ENCODE assay signal across 36 cellular contexts in the genomic region with DNA sequence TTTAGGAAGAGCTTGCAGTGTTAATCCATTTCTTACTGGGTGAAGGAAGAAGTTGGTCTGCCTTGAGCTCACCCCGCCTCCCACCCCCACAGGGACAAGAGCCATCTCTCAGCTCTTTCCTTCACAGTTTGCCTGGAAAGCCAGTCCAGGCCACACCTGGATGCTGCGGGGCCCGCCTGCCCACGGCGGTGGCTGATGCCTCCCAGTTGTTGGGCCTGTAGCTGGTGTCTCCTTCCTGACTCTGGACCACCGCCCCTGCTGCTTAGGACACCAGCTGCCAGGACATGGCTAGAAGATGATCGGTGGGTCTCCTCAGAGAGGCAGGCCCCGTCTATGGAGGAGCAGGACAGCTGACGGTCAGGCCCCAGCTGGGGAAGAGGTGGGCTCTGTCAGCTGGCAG.
DNase-seq lines count a peak whose midpoint lies in the region; ATAC-seq, FAIRE-seq and TF ChIP-seq lines count a peak whose summit lies in the region.
"Had no signal": no experiment of that assay in that cellular context is flagged by ENCODE, and none has a peak within 500 bp of the region (broad histone marks: within the 10 kb centered on the region; RNA-seq: fewer than 3 reads in every experiment).

No MANE protein-coding gene starts in this region.

- H3K79me2 ChIP-seq in HepG2 (ENCODE audit: insufficient read depth, low read length) (no peaks in the 10 kb centered on the region), trophoblast cell (ENCODE audit: control insufficient read depth, insufficient read depth, low read length, poor library complexity) (no peaks in the 10 kb centered on the region)

- no peak overlapping the region for H3K4me2 ChIP-seq in HepG2 (ENCODE audit: low read depth, low read length)
- H3K4me2 ChIP-seq in neuronal stem cell (ENCODE audit: insufficient read depth, low read length, poor library complexity, severe bottlenecking), result no peak overlapping the region
- no peak overlapping the region for H3K4me2 ChIP-seq in trophoblast cell (ENCODE audit: low read length)
- H3K4me2 ChIP-seq: A549; BLaER1; BLaER1 treated with 17β-estradiol and CSF1 and Interleukin-3, amounts not matched to agents 10 nM and 100 nM had no signal

- no peak overlapping the region for H3K14ac ChIP-seq in neuronal stem cell (ENCODE audit: low read length)
- H3K14ac ChIP-seq in trophoblast cell (ENCODE audit: low read length), result no peak overlapping the region

- H4K12ac ChIP-seq in trophoblast cell (ENCODE audit: low read depth, low read length), result no peak overlapping the region

- H4K8ac ChIP-seq in neuronal stem cell (ENCODE audit: low read depth, low read length) (no peak overlapping the region), trophoblast cell (ENCODE audit: low read depth, low read length) (no peak overlapping the region)

- H3K27ac ChIP-seq in HepG2 (ENCODE audit: extremely low read length, insufficient read depth, low read length) (no peak overlapping the region), right lobe of liver (no peak overlapping the region), neuronal stem cell (replicated peaks; ENCODE audit: low read length) (no peak overlapping the region), trophoblast cell (ENCODE audit: low read depth, low read length) (no peak overlapping the region), upper lobe of right lung (no peak overlapping the region)
- H3K27ac ChIP-seq: 22Rv1; A549; BLaER1; BLaER1 treated with 17β-estradiol and CSF1 and Interleukin-3, amounts not matched to agents 10 nM and 100 nM; C4-2B had no signal

- H3K9me3 ChIP-seq in HepG2 (ENCODE audit: low read length), result no peaks in the 10 kb centered on the region
- no peaks in the 10 kb centered on the region for H3K9me3 ChIP-seq in right lobe of liver
- H3K9me3 ChIP-seq in neuronal stem cell (replicated peaks in 1 of 2; ENCODE audit: control insufficient read depth in 2 of 2, insufficient read depth in 1 of 2, low read depth in 1 of 2, low read length in 2 of 2), result peaks cover 0 to 12% of the 10 kb centered on the region in 2 donors
- no peaks in the 10 kb centered on the region for H3K9me3 ChIP-seq in trophoblast cell (ENCODE audit: insufficient read depth, low read depth, low read length)
- no peaks in the 10 kb centered on the region for H3K9me3 ChIP-seq in upper lobe of right lung
- H3K9me3 ChIP-seq: A549; BE2C; BLaER1; BLaER1 treated with 17β-estradiol and CSF1 and Interleukin-3, amounts not matched to agents 10 nM and 100 nM; Caco-2 had no signal

- H2BK12ac ChIP-seq in neuronal stem cell (ENCODE audit: low read length), result no peak overlapping the region
- no peak overlapping the region for H2BK12ac ChIP-seq in trophoblast cell (ENCODE audit: low read length)

- peak overlapping the region; percentile 23 for H3K27ac Mint-ChIP-seq in Calu3 (ENCODE audit: unreplicated experiment)
- H3K27ac Mint-ChIP-seq: B cell; CD14-positive monocyte; CD4-positive, alpha-beta T cell; CD4-positive, CD25-positive, alpha-beta regulatory T cell; CD8-positive, alpha-beta T cell had no signal

- TF ChIP-seq CTCF in HepG2 (CRISPR knock-in tag; IDR thresholded peaks at IDR 0.05) (no peak), right lobe of liver (IDR thresholded peaks at IDR 0.05) (no peak), Calu3 (IDR thresholded peaks at IDR 0.05; ENCODE audit: unreplicated experiment) (no peak), upper lobe of right lung (IDR thresholded peaks at IDR 0.05) (no peak)

- H2AFZ ChIP-seq in HepG2 (ENCODE audit: low read length) (no peak overlapping the region), neuronal stem cell (ENCODE audit: low read length) (no peak overlapping the region), trophoblast cell (ENCODE audit: insufficient read depth, low read length, poor library complexity) (no peak overlapping the region)

- H3K4me3 ChIP-seq in HepG2 (replicated peaks in 1 of 3; ENCODE audit: insufficient read depth in 1 of 3, low read depth in 2 of 3, low read length in 3 of 3) (no peak overlapping the region), right lobe of liver (no peak overlapping the region), neuronal stem cell (ENCODE audit: low read length in 2 of 2) (no peak overlapping the region), trophoblast cell (ENCODE audit: low read depth, low read length) (no peak overlapping the region), upper lobe of right lung (no peak overlapping the region)
- H3K4me3 ChIP-seq: A549; BLaER1; BLaER1 treated with 17β-estradiol and CSF1 and Interleukin-3, amounts not matched to agents 10 nM and 100 nM had no signal

- H3K4ac ChIP-seq in neuronal stem cell (ENCODE audit: low read length), result no peak overlapping the region
- H3K4ac ChIP-seq in trophoblast cell (ENCODE audit: low read depth, low read length), result no peak overlapping the region

- H3K79me1 ChIP-seq in neuronal stem cell (ENCODE audit: low read depth, low read length), result peaks cover 2% of the 10 kb centered on the region
- H3K79me1 ChIP-seq in trophoblast cell (ENCODE audit: low read length), result no peaks in the 10 kb centered on the region

- no peak overlapping the region for H2BK120ac ChIP-seq in neuronal stem cell (ENCODE audit: low read depth, low read length)
- H2BK120ac ChIP-seq in trophoblast cell (ENCODE audit: insufficient read depth, low read length, poor library complexity), result no peak overlapping the region

- TF ChIP-seq EP300 in HepG2 (IDR thresholded peaks at IDR 0.05; ENCODE audit: low read depth in 2 of 2, low read length in 2 of 2) (no peak), HepG2 (CRISPR knock-in tag; IDR thresholded peaks at IDR 0.05; ENCODE audit: borderline replicate concordance) (no peak)

- H3K4me1 Mint-ChIP-seq in Calu3 (ENCODE audit: low read depth, unreplicated experiment), result no peaks in the 10 kb centered on the region
- H3K4me1 Mint-ChIP-seq: B cell; CD14-positive monocyte; CD8-positive, alpha-beta memory T cell had no signal

- no peak for FAIRE-seq in HepG2 (lab: Jason Lieb, UNC)
- FAIRE-seq: A204.1, A549, D721Med had no signal

- no peak for DNase-seq in HepG2 (ENCODE audit: low spot score)
- DNase-seq in right lobe of liver, result no peak
- no peak for DNase-seq in Calu3
- DNase-seq in neuronal stem cell (ENCODE audit: low spot score), result no peak
- DNase-seq in trophoblast cell, result no peak
- no peak for DNase-seq in putamen (ENCODE audit: low spot score)
- no peak for DNase-seq in upper lobe of right lung
- DNase-seq: 8988T; ACHN; AML-193; BE2C; C1 segment of cervical spinal cord; Caco-2; CD4-positive, alpha-beta memory T cell; CD4-positive, alpha-beta T cell; CD4-positive, CD25-positive, alpha-beta regulatory T cell; CD8-positive, alpha-beta memory T cell; CD8-positive, alpha-beta T cell; COR-L47; DMS 273 treated with DMSO at 0.1 percent for 48 hours; DMS153; DMS53; DMS79; DMS79 treated with DMSO at 0.1 percent for 48 hours; DND-41; EL had no signal

- intact Hi-C loops in HepG2 (cut with micrococcal nuclease; ENCODE audit: unreplicated experiment), result no loop called here
- intact Hi-C loops in right lobe of liver (cut with DNase I), result no loop called here
- intact Hi-C loops in Calu3 (cut with micrococcal nuclease; ENCODE audit: unreplicated experiment), result no loop called here
- intact Hi-C loops in upper lobe of right lung (cut with DNase I), result no loop called here

- H3K23ac ChIP-seq in neuronal stem cell (ENCODE audit: low read depth, low read length, poor library complexity) (peak overlapping the region; percentile 75), trophoblast cell (ENCODE audit: low read length) (no peak overlapping the region)

- TF ChIP-seq POLR2A in HepG2 (IDR thresholded peaks at IDR 0.05; ENCODE audit: insufficient read depth in 1 of 2, low read depth in 2 of 2, low read length in 2 of 2), result no peak
- no peak for TF ChIP-seq POLR2A in right lobe of liver (IDR thresholded peaks at IDR 0.05)

- H3K27me3 ChIP-seq in HepG2 (ENCODE audit: control insufficient read depth in 1 of 2, insufficient read depth in 2 of 2, low read length in 2 of 2) (no peaks in the 10 kb centered on the region), right lobe of liver (no peaks in the 10 kb centered on the region), neuronal stem cell (ENCODE audit: control insufficient read depth in 3 of 3, insufficient read depth in 3 of 3, low read depth in 1 of 3, low read length in 3 of 3) (no peaks in the 10 kb centered on the region), trophoblast cell (ENCODE audit: insufficient read depth, low read length) (no peaks in the 10 kb centered on the region), upper lobe of right lung (no peaks in the 10 kb centered on the region)
- H3K27me3 ChIP-seq: BE2C; BLaER1; BLaER1 treated with 17β-estradiol and CSF1 and Interleukin-3, amounts not matched to agents 10 nM and 100 nM had no signal

- no peak for ATAC-seq in HepG2
- no peak for ATAC-seq in right lobe of liver
- no peak for ATAC-seq in GM21390 (IDR thresholded peaks at IDR 0.05; ENCODE audit: unreplicated experiment)
- no peak for ATAC-seq in upper lobe of right lung
- ATAC-seq: A549; CD8-positive, alpha-beta T cell had no signal

- peaks cover 5% of the 10 kb centered on the region for H3K9me3 Mint-ChIP-seq in Calu3 (ENCODE audit: low read depth, unreplicated experiment)
- H3K9me3 Mint-ChIP-seq: CD4-positive, alpha-beta memory T cell; CD4-positive, alpha-beta T cell; CD4-positive, CD25-positive, alpha-beta regulatory T cell; CD8-positive, alpha-beta memory T cell; CD8-positive, alpha-beta T cell had no signal

- POLR2A ChIA-PET in HepG2 (lab: Yijun Ruan, JAX), result no interaction called here

- H3K9ac ChIP-seq in HepG2 (ENCODE audit: insufficient read depth, low read depth, low read length) (no peak overlapping the region), neuronal stem cell (ENCODE audit: low read depth, low read length, poor library complexity) (no peak overlapping the region), trophoblast cell (ENCODE audit: low read length) (peak overlapping the region; percentile 29)
- H3K9ac ChIP-seq: BLaER1; BLaER1 treated with 17β-estradiol and CSF1 and Interleukin-3, amounts not matched to agents 10 nM and 100 nM had no signal

- no peak overlapping the region for H3K4me3 Mint-ChIP-seq in Calu3 (ENCODE audit: low read depth, unreplicated experiment)
- H3K4me3 Mint-ChIP-seq: B cell; CD14-positive monocyte; CD4-positive, alpha-beta memory T cell; CD4-positive, alpha-beta T cell; CD4-positive, CD25-positive, alpha-beta regulatory T cell; CD8-positive, alpha-beta memory T cell; CD8-positive, alpha-beta T cell had no signal

- BruUV-seq in HepG2 (replicated peaks; lab: Mats Ljungman, UMichigan), result no TSS peak
- no TSS peak for BruUV-seq in Calu3 (replicated peaks; lab: Mats Ljungman, UMichigan)

- peaks cover 90% of the 10 kb centered on the region for H3K36me3 Mint-ChIP-seq in Calu3 (ENCODE audit: insufficient read depth, unreplicated experiment)

- in situ Hi-C loops in HepG2 (cut with HindIII; ENCODE audit: extremely low pct_ligation_motif_present, low pct_unique_long_range_greater_than_20kb), result no loop called here

- no peaks in the 10 kb centered on the region for H3K27me3 Mint-ChIP-seq in Calu3 (ENCODE audit: unreplicated experiment)
- H3K27me3 Mint-ChIP-seq: B cell; CD4-positive, alpha-beta memory T cell; CD4-positive, alpha-beta T cell; CD4-positive, CD25-positive, alpha-beta regulatory T cell; CD8-positive, alpha-beta memory T cell had no signal

- TF ChIP-seq RAD21 in HepG2 (CRISPR knock-in tag; IDR thresholded peaks at IDR 0.05), result no peak

- H2BK5ac ChIP-seq in neuronal stem cell (ENCODE audit: low read length) (no peak overlapping the region), trophoblast cell (ENCODE audit: low read depth, low read length, poor library complexity) (no peak overlapping the region)

- H3K36me3 ChIP-seq in HepG2 (replicated peaks in 1 of 2; ENCODE audit: control insufficient read depth in 1 of 2, insufficient read depth in 2 of 2, low read length in 2 of 2) (peaks cover 9 to 23% of the 10 kb centered on the region in 2 experiments), right lobe of liver (peaks cover 0 to 5% (median under 1%) of the 10 kb centered on the region in 4 donors), neuronal stem cell (replicated peaks in 1 of 2; ENCODE audit: control insufficient read depth in 2 of 2, insufficient read depth in 2 of 2, low read length in 2 of 2) (peaks cover 26 to 73% of the 10 kb centered on the region in 2 donors), trophoblast cell (ENCODE audit: control insufficient read depth in 1 of 2, insufficient read depth in 2 of 2, low read length in 2 of 2) (peaks cover 10 to 19% of the 10 kb centered on the region in 2 experiments), upper lobe of right lung (peaks cover 46% of the 10 kb centered on the region)

- no peak overlapping the region for H3K18ac ChIP-seq in neuronal stem cell (ENCODE audit: low read length)
- H3K18ac ChIP-seq in trophoblast cell (ENCODE audit: low read length), result no peak overlapping the region

- no peaks in the 10 kb centered on the region for H4K20me1 ChIP-seq in HepG2 (ENCODE audit: insufficient read depth, low read length)

- H2AK5ac ChIP-seq in neuronal stem cell (ENCODE audit: low read depth, low read length), result no peak overlapping the region
- H2AK5ac ChIP-seq in trophoblast cell (ENCODE audit: low read length), result no peak overlapping the region

- CTCF ChIA-PET in HepG2 (lab: Yijun Ruan, JAX; ENCODE audit: low intra/inter-chr PET ratio, low total read pairs), result no interaction called here
- CTCF ChIA-PET in Calu3 (lab: Charles Lee), result no interaction called here

- H4K91ac ChIP-seq in neuronal stem cell (ENCODE audit: low read depth, low read length, poor library complexity), result no peak overlapping the region
- H4K91ac ChIP-seq in trophoblast cell (ENCODE audit: low read depth, low read length), result no peak overlapping the region

- no peak overlapping the region for H2BK15ac ChIP-seq in neuronal stem cell (ENCODE audit: low read length)

- H3K4me1 ChIP-seq in HepG2 (ENCODE audit: insufficient read depth, low read length) (no peaks in the 10 kb centered on the region), right lobe of liver (no peaks in the 10 kb centered on the region), neuronal stem cell (ENCODE audit: control insufficient read depth in 2 of 2, insufficient read depth in 1 of 2, low read depth in 1 of 2, low read length in 2 of 2) (peaks cover 0 to 7% of the 10 kb centered on the region in 2 donors), trophoblast cell (ENCODE audit: control insufficient read depth in 1 of 2, insufficient read depth in 2 of 2, low read length in 2 of 2) (no peaks in the 10 kb centered on the region), upper lobe of right lung (no peaks in the 10 kb centered on the region)
- H3K4me1 ChIP-seq: A549; BLaER1; BLaER1 treated with 17β-estradiol and CSF1 and Interleukin-3, amounts not matched to agents 10 nM and 100 nM; Caco-2 had no signal

- WGBS in HepG2 (ENCODE audit: low lambda C conversion rate), result 97% methylated on average over 8 of the region's 9 CpGs
- 91% methylated on average over 4 of the region's 9 CpGs for whole genome bisulfite sequencing in right lobe of liver (ENCODE audit: insufficient coverage, low coverage, low lambda C conversion rate, missing lambda C conversion rate)
- WGBS in neuronal stem cell (ENCODE audit: extremely low coverage in 2 of 2, insufficient read length in 2 of 2, insufficient replicate concordance in 1 of 2), 2 donors, result no CpG with 5 or more reads among the region's 9 CpGs
- WGBS in trophoblast cell (ENCODE audit: extremely low coverage, insufficient coverage, insufficient read length), result no CpG with 5 or more reads among the region's 9 CpGs
